Comparison of ENCODE assay signal across 26 cellular contexts in the genomic region with DNA sequence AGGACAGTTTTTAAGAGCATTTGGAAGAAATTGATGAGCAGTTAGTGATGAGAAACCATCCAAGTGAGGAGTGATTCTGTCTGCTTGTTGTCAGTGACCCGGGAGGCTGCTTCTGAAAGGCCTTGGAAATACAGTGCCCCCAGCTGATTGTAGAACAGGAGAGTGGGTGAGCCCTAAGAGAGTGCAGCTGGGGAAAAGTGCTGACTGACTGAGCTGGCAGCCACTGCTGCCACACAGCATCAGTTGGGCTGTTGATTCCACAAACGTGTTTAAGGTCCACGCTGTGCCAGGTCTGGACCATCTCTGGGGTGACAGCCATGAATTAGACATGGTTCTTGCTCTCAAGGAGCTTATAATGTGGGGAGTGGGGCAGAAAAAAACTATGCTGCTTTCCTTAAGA. TPM values are rescaled to one million over a fixed set of nuclear protein-coding genes. Genes with fewer than 3 reads are reported as not detected.
DNase-seq lines count a peak whose midpoint lies in the region; ATAC-seq and TF ChIP-seq lines count a peak whose summit lies in the region.
"Had no signal": no experiment of that assay in that cellular context is flagged by ENCODE, and none has a peak within 500 bp of the region (broad histone marks: within the 10 kb centered on the region; RNA-seq: fewer than 3 reads in every experiment).

No MANE protein-coding gene starts in this region.

- no peaks in the 10 kb centered on the region for H3K27me3 ChIP-seq in ascending aorta
- no peaks in the 10 kb centered on the region for H3K27me3 ChIP-seq in uterus
- no peaks in the 10 kb centered on the region for H3K27me3 ChIP-seq in HAP-1 (ENCODE audit: low read depth)
- H3K27me3 ChIP-seq: adrenal gland, BLaER1, foreskin keratinocyte had no signal

- no peak overlapping the region for H3K4me3 Mint-ChIP-seq in nephron progenitor cell
- H3K4me3 Mint-ChIP-seq: activated CD8-positive, alpha-beta memory T cell treated with anti-CD3 and anti-CD28 coated beads, Interleukin-2, amount 10 ng/mL, durations not matched to agents 7 days and 5 days; mesothelial cell of epicardium; natural killer cell treated with Interleukin-12 subunit alpha and Interleukin-12 subunit beta and Interleukin-15 and Interleukin-18, amount 100 ng/mL, for 72 hours; type B pancreatic cell had no signal

- ATAC-seq in activated naive CD4-positive, alpha-beta T cell treated with anti-CD3 and anti-CD28 coated beads, Interleukin-2, amount 50 U/mL, for 72 hours: no peak
- ATAC-seq in GM19324 (IDR thresholded peaks at IDR 0.05; ENCODE audit: low FRiP score, unreplicated experiment): no peak
- ATAC-seq: activated CD8-positive, alpha-beta memory T cell treated with anti-CD3 and anti-CD28 coated beads, Interleukin-2, amount 10 ng/mL, durations not matched to agents 7 days and 5 days; foreskin keratinocyte; HCT116; left ventricle myocardium superior; natural killer cell treated with Interleukin-12 subunit alpha and Interleukin-12 subunit beta and Interleukin-15 and Interleukin-18, amount 100 ng/mL, for 72 hours had no signal

- H3K4me1 ChIP-seq in ascending aorta (peaks cover 7 to 41% of the 10 kb centered on the region in 2 donors), uterus (peaks cover 0 to 2% of the 10 kb centered on the region in 2 donors), HAP-1 (peaks cover 28% of the 10 kb centered on the region)

- TF ChIP-seq CTCF in ascending aorta (IDR thresholded peaks at IDR 0.05) (no peak), nephron progenitor cell (IDR thresholded peaks at IDR 0.05) (no peak), uterus (IDR thresholded peaks at IDR 0.05) (no peak)

- H3K4me1 Mint-ChIP-seq in nephron progenitor cell: peaks cover 34% of the 10 kb centered on the region

- DNase-seq in activated naive CD4-positive, alpha-beta T cell treated with anti-CD3 and anti-CD28 coated beads, Interleukin-2, amount 50 U/mL, for 72 hours (ENCODE audit: low spot score in 2 of 2): no peak
- no peak for DNase-seq in activated naive CD4-positive, alpha-beta T cell (lab: John Stamatoyannopoulos, UW)
- DNase-seq in ascending aorta (ENCODE audit: low spot score in 2 of 2) (no peak), nephron progenitor cell (no peak), uterus (no peak), NCI-H748 (lab: John Stamatoyannopoulos, UW; ENCODE audit: unreplicated experiment) (no peak), HAP-1 (ENCODE audit: low spot score in 2 of 2) (no peak)
- DNase-seq: activated CD8-positive, alpha-beta memory T cell treated with anti-CD3 and anti-CD28 coated beads, Interleukin-2, amount 10 ng/mL, durations not matched to agents 7 days and 5 days; adrenal gland; Calu3; foreskin keratinocyte; hippocampal formation; KBM-7; left ventricle myocardium superior; MV-4-11; NCI-H1694 treated with DMSO at 0.1 percent for 48 hours; NCI-H69; T1000 had no signal

- TF ChIP-seq POLR2A in uterus (IDR thresholded peaks at IDR 0.05): no peak

- no peaks in the 10 kb centered on the region for H3K9me3 ChIP-seq in ascending aorta
- H3K9me3 ChIP-seq in uterus: no peaks in the 10 kb centered on the region
- no peaks in the 10 kb centered on the region for H3K9me3 ChIP-seq in HAP-1
- H3K9me3 ChIP-seq: adrenal gland had no signal

- H3K36me3 ChIP-seq in ascending aorta: no peaks in the 10 kb centered on the region
- no peaks in the 10 kb centered on the region for H3K36me3 ChIP-seq in uterus
- no peaks in the 10 kb centered on the region; the same call in none of the 2 replicates for H3K36me3 ChIP-seq in HAP-1 (replicated peaks)
- H3K36me3 ChIP-seq: adrenal gland had no signal

- intact Hi-C loops in ascending aorta (cut with DNase I) (loop anchor here (2.0 kb wide), 1 partner anchor 20 kb away; no protein-coding TSS in a partner anchor), uterus (cut with DNase I; ENCODE audit: low total_unique reads) (no loop called here)

- in situ Hi-C loops in HAP-1 (cut with MboI; ENCODE audit: low sequenced_read_pairs): no loop called here

- H3K27ac Mint-ChIP-seq in activated naive CD4-positive, alpha-beta T cell treated with anti-CD3 and anti-CD28 coated beads, Interleukin-2, amount 50 U/mL, for 72 hours: peak overlapping the region; percentile 6 to 27
- peak overlapping the region; percentile 27 for H3K27ac Mint-ChIP-seq in nephron progenitor cell
- H3K27ac Mint-ChIP-seq: activated CD8-positive, alpha-beta memory T cell treated with anti-CD3 and anti-CD28 coated beads, Interleukin-2, amount 10 ng/mL, durations not matched to agents 7 days and 5 days; natural killer cell treated with Interleukin-12 subunit alpha and Interleukin-12 subunit beta and Interleukin-15 and Interleukin-18, amount 100 ng/mL, for 72 hours; type B pancreatic cell had no signal

- H3K27ac ChIP-seq in ascending aorta (peak overlapping the region; percentile 67 to 74), uterus (peak overlapping the region; percentile 35 to 47)
- H3K27ac ChIP-seq: BLaER1, foreskin keratinocyte, parathyroid adenoma, RWPE1 had no signal

- peaks cover 29 to 31% of the 10 kb centered on the region in 2 donors for H3K36me3 Mint-ChIP-seq in activated naive CD4-positive, alpha-beta T cell treated with anti-CD3 and anti-CD28 coated beads, Interleukin-2, amount 50 U/mL, for 72 hours
- peaks cover 31% of the 10 kb centered on the region for H3K36me3 Mint-ChIP-seq in nephron progenitor cell (ENCODE audit: low read depth)

- peaks cover 1 to 13% of the 10 kb centered on the region in 2 donors for H3K9me3 Mint-ChIP-seq in activated naive CD4-positive, alpha-beta T cell treated with anti-CD3 and anti-CD28 coated beads, Interleukin-2, amount 50 U/mL, for 72 hours
- peaks cover 18% of the 10 kb centered on the region for H3K9me3 Mint-ChIP-seq in nephron progenitor cell
- H3K9me3 Mint-ChIP-seq: natural killer cell treated with Interleukin-12 subunit alpha and Interleukin-12 subunit beta and Interleukin-15 and Interleukin-18, amount 100 ng/mL, for 72 hours had no signal

- H3K4me3 ChIP-seq in ascending aorta (no peak overlapping the region), uterus (no peak overlapping the region), HAP-1 (no peak overlapping the region)
- H3K4me3 ChIP-seq: adrenal gland, BLaER1 had no signal

- no peaks in the 10 kb centered on the region for H3K27me3 Mint-ChIP-seq in nephron progenitor cell (ENCODE audit: low read depth, poor library complexity)
- H3K27me3 Mint-ChIP-seq: activated CD8-positive, alpha-beta memory T cell treated with anti-CD3 and anti-CD28 coated beads, Interleukin-2, amount 10 ng/mL, durations not matched to agents 7 days and 5 days; natural killer cell treated with Interleukin-12 subunit alpha and Interleukin-12 subunit beta and Interleukin-15 and Interleukin-18, amount 100 ng/mL, for 72 hours; type B pancreatic cell had no signal

RNA-seq across cellular contexts. Expression of a gene that starts 18.9 kb away (rescaled TPM):
- 100 to 1,000 TPM; 124 to 128 TPM for total RNA-seq in activated naive CD4-positive, alpha-beta T cell treated with anti-CD3 and anti-CD28 coated beads, Interleukin-2, amount 50 U/mL, for 72 hours
- total RNA-seq in ascending aorta: 419 TPM
- 10 to 100 TPM; 17.6 to 71.0 (median 34.5) TPM for total RNA-seq in uterus
